ENCODE assay signal across 1 cellular context in genomic region chr12:115437061-115437567, GRCh38.
TF ChIP-seq lines count a peak whose summit lies in the region.

No MANE protein-coding gene starts in this region.

TF ChIP-seq in HepG2, 621 proteins besides CTCF, POLR2A, EP300 and RAD21 (continued from another document and continues in another):
- no peak for TF ChIP-seq SIX1 (CRISPR knock-in tag; IDR thresholded peaks at IDR 0.05; ENCODE audit: borderline replicate concordance)
- TF ChIP-seq THRA (CRISPR knock-in tag; IDR thresholded peaks at IDR 0.05; ENCODE audit: borderline replicate concordance): peak; percentile 84; the same call in 1 of the 2 replicates
- no peak for TF ChIP-seq ZBTB40 (IDR thresholded peaks at IDR 0.05)
- TF ChIP-seq ZBTB40 (CRISPR knock-in tag; IDR thresholded peaks at IDR 0.05): no peak
- TF ChIP-seq TP53 (CRISPR knock-in tag; conservative IDR thresholded peaks at IDR 0.05): no peak
- TF ChIP-seq HIVEP1 (CRISPR knock-in tag; IDR thresholded peaks at IDR 0.05): no peak
- 0 out of 2 replicates have a peak, but pooled peaks have one; percentile 26 for TF ChIP-seq ZNF362 (CRISPR knock-in tag; IDR thresholded peaks at IDR 0.05; ENCODE audit: borderline replicate concordance)
- no peak for TF ChIP-seq SP1 (IDR thresholded peaks at IDR 0.05)
- TF ChIP-seq SP1 (CRISPR knock-in tag; IDR thresholded peaks at IDR 0.05): no peak
- TF ChIP-seq CENPX (CRISPR knock-in tag; IDR thresholded peaks at IDR 0.05): no peak
- no peak for TF ChIP-seq ZNF225 (CRISPR knock-in tag; IDR thresholded peaks at IDR 0.05)
- no peak for TF ChIP-seq ZNF430 (CRISPR knock-in tag; IDR thresholded peaks at IDR 0.05)
- no peak for TF ChIP-seq ZNF17 (CRISPR knock-in tag; IDR thresholded peaks at IDR 0.05)
- no peak for TF ChIP-seq ZNF737 (CRISPR knock-in tag; IDR thresholded peaks at IDR 0.05; ENCODE audit: borderline replicate concordance)
- TF ChIP-seq FIP1L1 (IDR thresholded peaks at IDR 0.05; ENCODE audit: borderline replicate concordance, insufficient read depth, low read depth, low read length): no peak
- no peak for TF ChIP-seq ZNF317 (CRISPR knock-in tag; IDR thresholded peaks at IDR 0.05)
- no peak for TF ChIP-seq ZNF333 (CRISPR knock-in tag; IDR thresholded peaks at IDR 0.05; ENCODE audit: borderline replicate concordance)
- no peak for TF ChIP-seq RBFOX2 (IDR thresholded peaks at IDR 0.05; ENCODE audit: low read depth, low read length)
- TF ChIP-seq ZNF136 (CRISPR knock-in tag; IDR thresholded peaks at IDR 0.05; ENCODE audit: low read depth): no peak
- TF ChIP-seq NFRKB (IDR thresholded peaks at IDR 0.05): no peak
- no peak for TF ChIP-seq ZNF616 (CRISPR knock-in tag; IDR thresholded peaks at IDR 0.05; ENCODE audit: low read depth)
- TF ChIP-seq REL (CRISPR knock-in tag; conservative IDR thresholded peaks at IDR 0.05): no peak
- TF ChIP-seq TFE3 (CRISPR knock-in tag; IDR thresholded peaks at IDR 0.05): peak; percentile 71
- TF ChIP-seq THYN1 (CRISPR knock-in tag; IDR thresholded peaks at IDR 0.05; ENCODE audit: borderline replicate concordance, low read depth): no peak
- TF ChIP-seq ZNF891 (CRISPR knock-in tag; IDR thresholded peaks at IDR 0.05): no peak
- no peak for TF ChIP-seq POGK (CRISPR knock-in tag; conservative IDR thresholded peaks at IDR 0.05)
- TF ChIP-seq ZBTB34 (CRISPR knock-in tag; IDR thresholded peaks at IDR 0.05): no peak
- no peak for TF ChIP-seq KDM6A (CRISPR knock-in tag; IDR thresholded peaks at IDR 0.05; ENCODE audit: low read depth)
- TF ChIP-seq YEATS2 (CRISPR knock-in tag; IDR thresholded peaks at IDR 0.05; ENCODE audit: borderline replicate concordance): no peak
- TF ChIP-seq ZNF574 (CRISPR knock-in tag; IDR thresholded peaks at IDR 0.05): 0 out of 2 replicates have a peak, but pooled peaks have one; percentile 41
- TF ChIP-seq DNMT1 (CRISPR knock-in tag; IDR thresholded peaks at IDR 0.05): no peak
- TF ChIP-seq NFE2L1 (CRISPR knock-in tag; IDR thresholded peaks at IDR 0.05; ENCODE audit: borderline replicate concordance): no peak
- no peak for TF ChIP-seq NFIB (CRISPR knock-in tag; IDR thresholded peaks at IDR 0.05; ENCODE audit: borderline replicate concordance)
- no peak for TF ChIP-seq ZNF614 (CRISPR knock-in tag; IDR thresholded peaks at IDR 0.05; ENCODE audit: borderline replicate concordance)
- TF ChIP-seq ZNF703 (CRISPR knock-in tag; IDR thresholded peaks at IDR 0.05; ENCODE audit: borderline replicate concordance): no peak
- TF ChIP-seq SP4 (CRISPR knock-in tag; IDR thresholded peaks at IDR 0.05): no peak
- peak; percentile 41; the same call in 1 of the 2 replicates for TF ChIP-seq UBTF (CRISPR knock-in tag; IDR thresholded peaks at IDR 0.05)
- TF ChIP-seq GATA4 (IDR thresholded peaks at IDR 0.05; ENCODE audit: borderline replicate concordance, low read depth): no peak; the same call in 1 of the 2 replicates
- TF ChIP-seq ZMYM2 (CRISPR knock-in tag; IDR thresholded peaks at IDR 0.05): no peak
